Comparison of ENCODE assay signal across 14 cellular contexts in the genomic region with DNA sequence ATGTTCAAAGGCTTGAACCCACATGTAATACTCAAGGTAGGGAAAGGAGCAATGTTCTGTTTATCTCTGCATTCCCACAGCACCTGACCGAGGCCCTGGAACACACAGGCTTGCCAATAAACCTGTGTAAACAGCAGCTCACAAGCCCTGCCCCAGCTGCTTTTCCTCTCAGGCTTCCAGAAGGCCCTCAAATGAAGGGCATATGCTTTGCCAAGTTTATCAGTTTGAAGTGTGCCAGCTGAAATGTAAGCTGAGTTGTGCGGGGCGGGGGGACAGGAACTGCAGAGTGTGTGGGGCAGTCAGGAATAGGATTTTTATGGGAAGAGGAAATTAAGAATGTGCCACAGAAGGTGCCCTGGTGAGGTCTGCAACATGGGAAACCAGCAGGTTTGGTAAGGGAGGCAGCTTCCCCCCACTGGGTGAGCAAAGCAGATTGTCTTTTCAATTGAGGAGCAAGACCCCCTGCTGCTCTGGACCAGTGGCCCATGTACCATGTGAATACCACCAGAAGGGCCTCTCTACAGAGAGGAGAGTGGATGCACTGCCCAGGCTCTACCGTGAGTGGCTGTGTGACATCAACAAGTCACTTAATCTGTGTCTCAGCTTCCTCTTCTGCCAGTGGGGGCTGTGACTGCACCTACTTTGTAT.
DNase-seq lines count a peak whose midpoint lies in the region; ATAC-seq, FAIRE-seq and TF ChIP-seq lines count a peak whose summit lies in the region.
"Had no signal": no experiment of that assay in that cellular context is flagged by ENCODE, and none has a peak within 500 bp of the region (broad histone marks: within the 10 kb centered on the region; RNA-seq: fewer than 3 reads in every experiment).

No MANE protein-coding gene starts in this region.

- H4K20me1 ChIP-seq in HepG2 (ENCODE audit: insufficient read depth, low read length) (no peaks in the 10 kb centered on the region), smooth muscle cell (ENCODE audit: low read depth) (no peaks in the 10 kb centered on the region)

- H3K27ac ChIP-seq in liver (ENCODE audit: low read depth in 1 of 2, low read length in 2 of 2) = no peak overlapping the region
- H3K27ac ChIP-seq in HepG2 (ENCODE audit: extremely low read length, insufficient read depth, low read length) = no peak overlapping the region
- no peak overlapping the region for H3K27ac ChIP-seq in right cardiac atrium (ENCODE audit: low read length)
- H3K27ac ChIP-seq in smooth muscle cell (ENCODE audit: low read depth) = no peak overlapping the region
- H3K27ac ChIP-seq: tibial artery had no signal

- no peak overlapping the region for H3K4me2 ChIP-seq in HepG2 (ENCODE audit: low read depth, low read length)
- H3K4me2 ChIP-seq in smooth muscle cell = no peak overlapping the region

- CTCF ChIA-PET in HepG2 (lab: Yijun Ruan, JAX; ENCODE audit: low intra/inter-chr PET ratio, low total read pairs) = no interaction called here

- intact Hi-C loops in HepG2 (cut with micrococcal nuclease; ENCODE audit: unreplicated experiment) (no loop called here), right cardiac atrium (cut with DNase I) (no loop called here), lower leg skin (cut with DNase I; ENCODE audit: low total_unique reads) (no loop called here)

- in situ Hi-C loops in HepG2 (cut with HindIII; ENCODE audit: extremely low pct_ligation_motif_present, low pct_unique_long_range_greater_than_20kb) = no loop called here

- H3K27me3 ChIP-seq in liver (ENCODE audit: control insufficient read depth in 4 of 4, insufficient read depth in 4 of 4, low read length in 3 of 4) = no peaks in the 10 kb centered on the region
- no peaks in the 10 kb centered on the region; a peak in 1 of 5 replicates for H3K27me3 ChIP-seq in HepG2 (ENCODE audit: control insufficient read depth in 1 of 2, insufficient read depth in 2 of 2, low read length in 2 of 2)
- H3K27me3 ChIP-seq in right cardiac atrium (ENCODE audit: control insufficient read depth, insufficient read depth) = no peaks in the 10 kb centered on the region
- H3K27me3 ChIP-seq in smooth muscle cell (ENCODE audit: low read depth) = no peaks in the 10 kb centered on the region
- H3K27me3 ChIP-seq: tibial artery had no signal

- POLR2A ChIA-PET in HepG2 (lab: Yijun Ruan, JAX) = no interaction called here

- no peak overlapping the region for H3K9ac ChIP-seq in liver (ENCODE audit: low read depth in 1 of 2, low read length in 2 of 2)
- H3K9ac ChIP-seq in HepG2 (ENCODE audit: insufficient read depth, low read depth, low read length) = no peak overlapping the region
- H3K9ac ChIP-seq in smooth muscle cell (ENCODE audit: low read depth) = no peak overlapping the region

- TF ChIP-seq RAD21 in liver (IDR thresholded peaks at IDR 0.05) = no peak
- no peak for TF ChIP-seq RAD21 in HepG2 (CRISPR knock-in tag; IDR thresholded peaks at IDR 0.05)

- ATAC-seq in HepG2 (no peak), right cardiac atrium (peak; percentile 61 to 68)
- ATAC-seq: activated CD4-positive, alpha-beta T cell treated with anti-CD3 and anti-CD28 coated beads for 36 hours had no signal

- no peak for TF ChIP-seq POLR2A in HepG2 (IDR thresholded peaks at IDR 0.05; ENCODE audit: insufficient read depth in 1 of 2, low read depth in 2 of 2, low read length in 2 of 2)
- TF ChIP-seq POLR2A in lower leg skin (IDR thresholded peaks at IDR 0.05) = no peak

- TF ChIP-seq EP300 in HepG2 (IDR thresholded peaks at IDR 0.05; ENCODE audit: low read depth in 2 of 2, low read length in 2 of 2) (no peak), HepG2 (CRISPR knock-in tag; IDR thresholded peaks at IDR 0.05; ENCODE audit: borderline replicate concordance) (no peak)

- H3K9me3 ChIP-seq in liver (ENCODE audit: control insufficient read depth in 4 of 4, low read length in 3 of 4) (no peaks in the 10 kb centered on the region), HepG2 (ENCODE audit: low read length) (no peaks in the 10 kb centered on the region), right cardiac atrium (ENCODE audit: control insufficient read depth, low read length) (no peaks in the 10 kb centered on the region), smooth muscle cell (replicated peaks; ENCODE audit: low read depth) (no peaks in the 10 kb centered on the region)
- H3K9me3 ChIP-seq: tibial artery had no signal

- H3K4me3 ChIP-seq in liver (ENCODE audit: low read depth in 1 of 3, low read length in 3 of 3) (no peak overlapping the region), HepG2 (replicated peaks in 1 of 3; ENCODE audit: insufficient read depth in 1 of 3, low read depth in 2 of 3, low read length in 3 of 3) (no peak overlapping the region), right cardiac atrium (ENCODE audit: low read length) (no peak overlapping the region), lower leg skin (ENCODE audit: low read depth, poor library complexity, severe bottlenecking) (no peak overlapping the region), smooth muscle cell (no peak overlapping the region)
- H3K4me3 ChIP-seq: tibial artery had no signal

- 51% methylated on average over 4 of the region's 4 CpGs for WGBS in liver
- 13% methylated on average over 4 of the region's 4 CpGs for whole genome bisulfite sequencing in HepG2 (ENCODE audit: low lambda C conversion rate)
- 49% methylated on average over 4 of the region's 4 CpGs for WGBS in right cardiac atrium
- WGBS in lower leg skin, 2 donors = 51 to 66% methylated on average over 4 of the region's 4 CpGs
- WGBS in smooth muscle cell (ENCODE audit: low lambda C conversion rate) = 88% methylated on average over 4 of the region's 4 CpGs

- TF ChIP-seq CTCF in liver (IDR thresholded peaks at IDR 0.05; ENCODE audit: low read depth, low read length, missing input control) (no peak), HepG2 (CRISPR knock-in tag; IDR thresholded peaks at IDR 0.05) (no peak), lower leg skin (IDR thresholded peaks at IDR 0.05) (no peak), smooth muscle cell (IDR thresholded peaks at IDR 0.05; ENCODE audit: borderline replicate concordance, insufficient read depth, poor library complexity, severe bottlenecking) (no peak)

- H3F3A ChIP-seq in smooth muscle cell (ENCODE audit: low read depth) = no peaks in the 10 kb centered on the region

- H3K36me3 ChIP-seq in liver (ENCODE audit: control insufficient read depth in 4 of 4, insufficient read depth in 3 of 4, low read depth in 1 of 4, low read length in 3 of 4) = no peaks in the 10 kb centered on the region
- H3K36me3 ChIP-seq in HepG2 (replicated peaks in 1 of 2; ENCODE audit: control insufficient read depth in 1 of 2, insufficient read depth in 2 of 2, low read length in 2 of 2) = no peaks in the 10 kb centered on the region
- H3K36me3 ChIP-seq in smooth muscle cell (ENCODE audit: low read depth) = no peaks in the 10 kb centered on the region
- H3K36me3 ChIP-seq: tibial artery had no signal

- H3K4me1 ChIP-seq in liver (ENCODE audit: control insufficient read depth in 4 of 4, insufficient read depth in 4 of 4, low read length in 3 of 4) = peaks cover 0 to 4% (median 2%) of the 10 kb centered on the region in 4 donors
- H3K4me1 ChIP-seq in HepG2 (ENCODE audit: insufficient read depth, low read length) = no peaks in the 10 kb centered on the region
- peaks cover 3% of the 10 kb centered on the region for H3K4me1 ChIP-seq in right cardiac atrium (ENCODE audit: control insufficient read depth, insufficient read depth, low read length)
- no peaks in the 10 kb centered on the region for H3K4me1 ChIP-seq in smooth muscle cell (ENCODE audit: low read depth)

- BruUV-seq in HepG2 (replicated peaks; lab: Mats Ljungman, UMichigan) = no TSS peak

- no peak overlapping the region for H2AFZ ChIP-seq in HepG2 (ENCODE audit: low read length)
- H2AFZ ChIP-seq in smooth muscle cell (ENCODE audit: low read depth) = no peak overlapping the region

- no peaks in the 10 kb centered on the region for H3K79me2 ChIP-seq in HepG2 (ENCODE audit: insufficient read depth, low read length)
- H3K79me2 ChIP-seq in smooth muscle cell (ENCODE audit: low read depth) = no peaks in the 10 kb centered on the region

- no peak for FAIRE-seq in HepG2 (lab: Jason Lieb, UNC)
- FAIRE-seq: D721Med, H1 had no signal

- DNase-seq in HepG2 (ENCODE audit: low spot score) (no peak), NCI-H526 treated with DMSO at 0.1 percent for 48 hours (lab: John Stamatoyannopoulos, UW) (peak; percentile 34), right cardiac atrium (peak in 2 of 3 donors; percentile 16 to 57), NCI-H226 (no peak), RKO (ENCODE audit: low spot score) (no peak), lower leg skin (ENCODE audit: low spot score in 2 of 2) (no peak), smooth muscle cell (lab: John Stamatoyannopoulos, UW; ENCODE audit: unreplicated experiment) (no peak)
- DNase-seq: activated CD4-positive, alpha-beta T cell treated with anti-CD3 and anti-CD28 coated beads for 36 hours; activated T-cell treated with anti-CD3 and anti-CD28 coated beads, Interleukin-2, amount 50 U/mL, for 48 hours; SW 1271; tibial artery had no signal

TF ChIP-seq in liver, 16 proteins besides CTCF, POLR2A, EP300 and RAD21 (continues in another document):
- TF ChIP-seq HNF4A (conservative IDR thresholded peaks at IDR 0.05) (peak in 1 of 2 donors; percentile 6), YY1 (IDR thresholded peaks at IDR 0.05) (no peak), RXRA (IDR thresholded peaks at IDR 0.05) (no peak), EGR1 (IDR thresholded peaks at IDR 0.05; ENCODE audit: low read depth in 2 of 2) (no peak), TAF1 (conservative IDR thresholded peaks at IDR 0.05) (no peak), HNF4G (IDR thresholded peaks at IDR 0.05) (no peak), JUND (IDR thresholded peaks at IDR 0.05) (no peak), NR2F2 (IDR thresholded peaks at IDR 0.05) (no peak)
- TF ChIP-seq, protein P1, sequence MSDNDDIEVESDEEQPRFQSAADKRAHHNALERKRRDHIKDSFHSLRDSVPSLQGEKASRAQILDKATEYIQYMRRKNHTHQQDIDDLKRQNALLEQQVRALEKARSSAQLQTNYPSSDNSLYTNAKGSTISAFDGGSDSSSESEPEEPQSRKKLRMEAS (IDR thresholded peaks at IDR 0.05) = no peak

TF ChIP-seq in HepG2, 621 proteins besides CTCF, POLR2A, EP300 and RAD21 (continues in another document):
- TF ChIP-seq ZNF354B (CRISPR knock-in tag; IDR thresholded peaks at IDR 0.05) (no peak), MAFK (conservative IDR thresholded peaks at IDR 0.05 in 1 of 2, IDR thresholded peaks at IDR 0.05 in 1 of 2; ENCODE audit: low read length in 2 of 2) (no peak), THAP11 (CRISPR knock-in tag; IDR thresholded peaks at IDR 0.05) (no peak), ZZZ3 (CRISPR knock-in tag; IDR thresholded peaks at IDR 0.05; ENCODE audit: borderline replicate concordance) (no peak)

Comparison
In these comparisons a context has a peak if more than half of its experiments do, and no peak if none do; other contexts are left out.
1. DNase-seq: peak in NCI-H526 treated with DMSO at 0.1 percent for 48 hours (single experiment) and right cardiac atrium (2 of 3); none in HepG2 (single experiment), NCI-H226 (single experiment), RKO (single experiment), lower leg skin (0 of 2) and smooth muscle cell (single experiment).